ENCODE assay signal across 11 cellular contexts in the genomic region with DNA sequence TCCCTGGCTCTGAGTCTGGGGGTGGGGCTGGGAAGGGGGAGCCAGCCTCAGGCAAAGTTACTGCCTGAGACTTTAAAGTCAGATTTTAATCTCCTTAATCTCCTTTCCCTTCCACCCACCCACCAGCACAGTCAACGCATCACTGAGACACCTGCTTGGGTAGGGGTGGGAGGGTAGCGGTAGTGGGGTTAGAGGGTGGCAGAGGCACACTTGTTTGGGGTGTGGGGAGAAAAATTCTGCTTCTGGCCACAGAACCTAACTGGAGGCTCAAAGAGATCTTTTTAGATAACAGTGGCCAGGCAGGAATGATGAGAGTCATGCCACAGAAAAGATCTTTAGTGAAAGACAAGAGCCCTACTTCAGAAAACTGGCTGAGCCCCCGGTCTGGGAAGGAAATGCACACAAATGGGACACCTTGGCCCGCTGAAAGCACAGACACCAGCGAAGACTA. TPM values are rescaled to one million over a fixed set of nuclear protein-coding genes. Genes with fewer than 3 reads are reported as not detected.
DNase-seq lines count a peak whose midpoint lies in the region; ATAC-seq and TF ChIP-seq lines count a peak whose summit lies in the region.
"Had no signal": no experiment of that assay in that cellular context is flagged by ENCODE, and none has a peak within 500 bp of the region (broad histone marks: within the 10 kb centered on the region; RNA-seq: fewer than 3 reads in every experiment).

No MANE protein-coding gene starts in this region.

- no peaks in the 10 kb centered on the region for H3K27me3 Mint-ChIP-seq in CD4-positive, alpha-beta T cell
- H3K27me3 Mint-ChIP-seq in T-helper 1 cell treated with Interleukin-12 subunit alpha and Interleukin-12 subunit beta and Interleukin-4 antibody, amounts not matched to agents 30 μg/mL and 1 μg/mL, for 36 hours (ENCODE audit: low read depth): no peaks in the 10 kb centered on the region
- no peaks in the 10 kb centered on the region for H3K27me3 Mint-ChIP-seq in activated T-helper 17 cell treated with anti-CD3 and anti-CD28 coated beads, Interleukin-2, amount 50 U/mL, for 72 hours
- H3K27me3 Mint-ChIP-seq in natural killer cell treated with Interleukin-12 subunit alpha and Interleukin-12 subunit beta and Interleukin-15 and Interleukin-18, amount 100 ng/mL, for 72 hours: no peaks in the 10 kb centered on the region

- intact Hi-C loops in CD4-positive, alpha-beta T cell (cut with DNase I, micrococcal nuclease): loop anchor here in 1 of 2 experiments (2.0 kb wide), 2 partner anchors 13 to 15 kb away; no protein-coding TSS in a partner anchor

- peaks cover 67% of the 10 kb centered on the region for H3K36me3 Mint-ChIP-seq in CD4-positive, alpha-beta T cell (ENCODE audit: low read depth)
- H3K36me3 Mint-ChIP-seq in T-helper 1 cell treated with Interleukin-12 subunit alpha and Interleukin-12 subunit beta and Interleukin-4 antibody, amounts not matched to agents 30 μg/mL and 1 μg/mL, for 36 hours (ENCODE audit: low read depth): peaks cover 46% of the 10 kb centered on the region
- peaks cover 96% of the 10 kb centered on the region for H3K36me3 Mint-ChIP-seq in activated T-helper 17 cell treated with anti-CD3 and anti-CD28 coated beads, Interleukin-2, amount 50 U/mL, for 72 hours (ENCODE audit: low read depth)
- H3K36me3 Mint-ChIP-seq in natural killer cell treated with Interleukin-12 subunit alpha and Interleukin-12 subunit beta and Interleukin-15 and Interleukin-18, amount 100 ng/mL, for 72 hours: peaks cover 18% of the 10 kb centered on the region

- POLR2A ChIA-PET in CD4-positive, alpha-beta T cell (lab: Charles Lee): interaction anchor here (0.7 to 11.7 kb wide), 9 partner anchors 13 to 55 kb away, joined by 3 to 117 read pairs (median 5); a partner anchor contains a TSS

- CTCF ChIA-PET in CD4-positive, alpha-beta T cell (lab: Charles Lee): no interaction called here

- no peaks in the 10 kb centered on the region for H3K9me3 ChIP-seq in CD4-positive, alpha-beta T cell (ENCODE audit: control insufficient read depth, low read length)
- H3K9me3 ChIP-seq: body of pancreas, SJSA1 had no signal

- no peak for TF ChIP-seq CTCF in CD4-positive, alpha-beta T cell (IDR thresholded peaks at IDR 0.05)

- no peaks in the 10 kb centered on the region for H3K27me3 ChIP-seq in CD4-positive, alpha-beta T cell (ENCODE audit: control insufficient read depth, insufficient read depth, low read length)
- H3K27me3 ChIP-seq: body of pancreas had no signal

- peak overlapping the region; percentile 78 for H3K4me3 Mint-ChIP-seq in CD4-positive, alpha-beta T cell
- peak overlapping the region; percentile 5 for H3K4me3 Mint-ChIP-seq in T-helper 1 cell treated with Interleukin-12 subunit alpha and Interleukin-12 subunit beta and Interleukin-4 antibody, amounts not matched to agents 30 μg/mL and 1 μg/mL, for 36 hours
- peak overlapping the region; percentile 72 for H3K4me3 Mint-ChIP-seq in activated T-helper 17 cell treated with anti-CD3 and anti-CD28 coated beads, Interleukin-2, amount 50 U/mL, for 72 hours
- peak overlapping the region; percentile 74 for H3K4me3 Mint-ChIP-seq in natural killer cell treated with Interleukin-12 subunit alpha and Interleukin-12 subunit beta and Interleukin-15 and Interleukin-18, amount 100 ng/mL, for 72 hours

- peak in 4 of 10 experiments; percentile 40 to 71 (median 56) for DNase-seq in CD4-positive, alpha-beta T cell
- no peak for DNase-seq in natural killer cell treated with Interleukin-12 subunit alpha and Interleukin-12 subunit beta and Interleukin-15 and Interleukin-18, amount 100 ng/mL, for 72 hours (ENCODE audit: low spot score)
- DNase-seq in MV-4-11 (lab: John Stamatoyannopoulos, UW) (no peak), NCI-H774 (lab: John Stamatoyannopoulos, UW) (no peak)
- DNase-seq: body of pancreas, retina had no signal

- H3K4me1 Mint-ChIP-seq in CD4-positive, alpha-beta T cell (ENCODE audit: low read depth): peaks cover 100% of the 10 kb centered on the region
- peaks cover 58% of the 10 kb centered on the region for H3K4me1 Mint-ChIP-seq in T-helper 1 cell treated with Interleukin-12 subunit alpha and Interleukin-12 subunit beta and Interleukin-4 antibody, amounts not matched to agents 30 μg/mL and 1 μg/mL, for 36 hours (ENCODE audit: low read depth)
- H3K4me1 Mint-ChIP-seq in activated T-helper 17 cell treated with anti-CD3 and anti-CD28 coated beads, Interleukin-2, amount 50 U/mL, for 72 hours: peaks cover 54% of the 10 kb centered on the region
- H3K4me1 Mint-ChIP-seq in natural killer cell treated with Interleukin-12 subunit alpha and Interleukin-12 subunit beta and Interleukin-15 and Interleukin-18, amount 100 ng/mL, for 72 hours (ENCODE audit: low read depth in 2 of 2): peaks cover 74 to 76% of the 10 kb centered on the region in 2 donors

- ATAC-seq in CD4-positive, alpha-beta T cell (ENCODE audit: poor library complexity): peak; percentile 84
- ATAC-seq in activated T-helper 17 cell treated with anti-CD3 and anti-CD28 coated beads, Interleukin-2, amount 50 U/mL, for 72 hours (replicated peaks): peak; percentile 80
- peak in 1 of 2 donors; percentile 48 for ATAC-seq in natural killer cell treated with Interleukin-12 subunit alpha and Interleukin-12 subunit beta and Interleukin-15 and Interleukin-18, amount 100 ng/mL, for 72 hours
- ATAC-seq in GM18907 (IDR thresholded peaks at IDR 0.05; ENCODE audit: unreplicated experiment) (no peak), HG03520 (IDR thresholded peaks at IDR 0.05; ENCODE audit: unreplicated experiment) (no peak)
- ATAC-seq: body of pancreas had no signal

- H3K9me3 Mint-ChIP-seq in CD4-positive, alpha-beta T cell: no peaks in the 10 kb centered on the region
- peaks cover 13% of the 10 kb centered on the region for H3K9me3 Mint-ChIP-seq in T-helper 1 cell treated with Interleukin-12 subunit alpha and Interleukin-12 subunit beta and Interleukin-4 antibody, amounts not matched to agents 30 μg/mL and 1 μg/mL, for 36 hours
- H3K9me3 Mint-ChIP-seq in activated T-helper 17 cell treated with anti-CD3 and anti-CD28 coated beads, Interleukin-2, amount 50 U/mL, for 72 hours: no peaks in the 10 kb centered on the region
- H3K9me3 Mint-ChIP-seq in natural killer cell treated with Interleukin-12 subunit alpha and Interleukin-12 subunit beta and Interleukin-15 and Interleukin-18, amount 100 ng/mL, for 72 hours: no peaks in the 10 kb centered on the region

- peak overlapping the region; percentile 100 for H3K27ac Mint-ChIP-seq in CD4-positive, alpha-beta T cell
- H3K27ac Mint-ChIP-seq in T-helper 1 cell treated with Interleukin-12 subunit alpha and Interleukin-12 subunit beta and Interleukin-4 antibody, amounts not matched to agents 30 μg/mL and 1 μg/mL, for 36 hours: peak overlapping the region; percentile 41
- H3K27ac Mint-ChIP-seq in activated T-helper 17 cell treated with anti-CD3 and anti-CD28 coated beads, Interleukin-2, amount 50 U/mL, for 72 hours: peak overlapping the region; percentile 65
- H3K27ac Mint-ChIP-seq in natural killer cell treated with Interleukin-12 subunit alpha and Interleukin-12 subunit beta and Interleukin-15 and Interleukin-18, amount 100 ng/mL, for 72 hours: peak overlapping the region; percentile 96 to 98

- H3K27ac ChIP-seq in CD4-positive, alpha-beta T cell (ENCODE audit: low read depth, low read length): peak overlapping the region; percentile 67
- H3K27ac ChIP-seq: body of pancreas, SJSA1 had no signal

RNA-seq across cellular contexts. Expression of a gene that starts 44.1 kb away (rescaled TPM):
- total RNA-seq in CD4-positive, alpha-beta T cell: 100 to 1,000 TPM; 355 to 378 TPM
- total RNA-seq in activated T-helper 17 cell treated with anti-CD3 and anti-CD28 coated beads, Interleukin-2, amount 50 U/mL, for 72 hours: 100 to 1,000 TPM; 168 to 217 TPM
- total RNA-seq in natural killer cell treated with Interleukin-12 subunit alpha and Interleukin-12 subunit beta and Interleukin-15 and Interleukin-18, amount 100 ng/mL, for 72 hours: 100 to 1,000 TPM; 169 to 384 TPM
- total RNA-seq: SJSA1 had no signal

Comparison
In these comparisons a context has a peak if more than half of its experiments do, and no peak if none do; other contexts are left out.
1. ATAC-seq: peak in CD4-positive, alpha-beta T cell (single experiment) and activated T-helper 17 cell treated with anti-CD3 and anti-CD28 coated beads, Interleukin-2, amount 50 U/mL, for 72 hours (single experiment); none in GM18907 (single experiment) and HG03520 (single experiment).
2. H3K27ac Mint-ChIP-seq: peak in every context shown above with its lines; median percentile 100 in CD4-positive, alpha-beta T cell; 97 in natural killer cell treated with Interleukin-12 subunit alpha and Interleukin-12 subunit beta and Interleukin-15 and Interleukin-18, amount 100 ng/mL, for 72 hours; 65 in activated T-helper 17 cell treated with anti-CD3 and anti-CD28 coated beads, Interleukin-2, amount 50 U/mL, for 72 hours; 41 in T-helper 1 cell treated with Interleukin-12 subunit alpha and Interleukin-12 subunit beta and Interleukin-4 antibody, amounts not matched to agents 30 μg/mL and 1 μg/mL, for 36 hours.
3. H3K4me3 Mint-ChIP-seq: peak in every context shown above with its lines; median percentile 78 in CD4-positive, alpha-beta T cell; 74 in natural killer cell treated with Interleukin-12 subunit alpha and Interleukin-12 subunit beta and Interleukin-15 and Interleukin-18, amount 100 ng/mL, for 72 hours; 72 in activated T-helper 17 cell treated with anti-CD3 and anti-CD28 coated beads, Interleukin-2, amount 50 U/mL, for 72 hours; 5 in T-helper 1 cell treated with Interleukin-12 subunit alpha and Interleukin-12 subunit beta and Interleukin-4 antibody, amounts not matched to agents 30 μg/mL and 1 μg/mL, for 36 hours.